Comparison of ENCODE assay signal across 28 cellular contexts in genomic region chr2:151880586-151880985, GRCh38.
"Had no signal": no experiment of that assay in that cellular context is flagged by ENCODE, and none has a peak within 500 bp of the region (broad histone marks: within the 10 kb centered on the region; RNA-seq: fewer than 3 reads in every experiment).

No MANE protein-coding gene starts in this region.

- DNase-seq: Karpas-422; MM.1S; NCI-H1092; NCI-H1105; NCI-H1417 treated with DMSO at 0.1 percent for 48 hours; NCI-H1436 treated with DMSO at 0.1 percent for 48 hours; NCI-H1694 treated with DMSO at 0.1 percent for 48 hours; NCI-H187 treated with DMSO at 0.1 percent for 48 hours; NCI-H2029; NCI-H2081; NCI-H2171 treated with DMSO at 0.1 percent for 48 hours; NCI-H2227 treated with DMSO at 0.1 percent for 48 hours; NCI-H446 treated with DMSO at 0.1 percent for 48 hours; NCI-H510A; NCI-H524; NCI-H526; NCI-H69; NCI-H748 treated with DMSO at 0.1 percent for 48 hours; NCI-H82; NK-92 treated with Interleukin-12 subunit alpha and Interleukin-12 subunit beta, amount 100 ng/mL, for 24 hours; PC-9; SHP77; SIG-M5; SJCRH30 had no signal

- ATAC-seq: Panc1, Right ventricle myocardium inferior, SK-N-SH treated with all-trans-retinoic acid at 6 μM for 48 hours had no signal

- FAIRE-seq: RCC 7860 had no signal
